In genomic region chr1:107250169-107250568, GRCh38 we compare ENCODE assay signal across 16 cellular contexts.
DNase-seq lines count a peak whose midpoint lies in the region; ATAC-seq and TF ChIP-seq lines count a peak whose summit lies in the region.
"Had no signal": no experiment of that assay in that cellular context is flagged by ENCODE, and none has a peak within 500 bp of the region (broad histone marks: within the 10 kb centered on the region; RNA-seq: fewer than 3 reads in every experiment).

No MANE protein-coding gene starts in this region.

- no peaks in the 10 kb centered on the region for H3K36me3 ChIP-seq in ascending aorta
- H3K36me3 ChIP-seq: right lobe of liver had no signal

- TF ChIP-seq CTCF in CD14-positive monocyte (IDR thresholded peaks at IDR 0.05) (no peak), ascending aorta (IDR thresholded peaks at IDR 0.05) (no peak)

- no peaks in the 10 kb centered on the region for H3K9me3 ChIP-seq in ascending aorta
- H3K9me3 ChIP-seq: right lobe of liver had no signal

- H3K4me3 ChIP-seq in ascending aorta = no peak overlapping the region
- H3K4me3 ChIP-seq: coronary artery, right lobe of liver had no signal

- H3K36me3 Mint-ChIP-seq in CD14-positive monocyte = no peaks in the 10 kb centered on the region
- H3K36me3 Mint-ChIP-seq: activated naive CD8-positive, alpha-beta T cell treated with anti-CD3 and anti-CD28 coated beads for 36 hours had no signal

- no peak overlapping the region for H3K27ac ChIP-seq in ascending aorta
- H3K27ac ChIP-seq: coronary artery, right lobe of liver had no signal

- H3K4me1 ChIP-seq in ascending aorta = no peaks in the 10 kb centered on the region
- H3K4me1 ChIP-seq: right lobe of liver had no signal

- H3K27ac Mint-ChIP-seq in CD14-positive monocyte = no peak overlapping the region
- H3K27ac Mint-ChIP-seq: activated naive CD8-positive, alpha-beta T cell treated with anti-CD3 and anti-CD28 coated beads for 36 hours; nephron had no signal

- no peak overlapping the region for H3K4me3 Mint-ChIP-seq in CD14-positive monocyte
- H3K4me3 Mint-ChIP-seq: activated naive CD8-positive, alpha-beta T cell treated with anti-CD3 and anti-CD28 coated beads for 36 hours; nephron had no signal

- peaks cover 0 to 5% (median 0%) of the 10 kb centered on the region in 7 donors for H3K9me3 Mint-ChIP-seq in CD14-positive monocyte
- H3K9me3 Mint-ChIP-seq: activated naive CD8-positive, alpha-beta T cell treated with anti-CD3 and anti-CD28 coated beads for 36 hours; nephron had no signal

- H3K27me3 Mint-ChIP-seq in CD14-positive monocyte (ENCODE audit: low read depth in 3 of 3) = no peaks in the 10 kb centered on the region
- H3K27me3 Mint-ChIP-seq: activated naive CD8-positive, alpha-beta T cell treated with anti-CD3 and anti-CD28 coated beads for 36 hours had no signal

- peak; percentile 66 for DNase-seq in Daoy (ENCODE audit: low read depth)
- DNase-seq in NCI-H748 (lab: John Stamatoyannopoulos, UW; ENCODE audit: unreplicated experiment) = peak; percentile 85
- DNase-seq in iris pigment epithelial cell (ENCODE audit: low read depth) = peak; percentile 17
- DNase-seq in CD14-positive monocyte (ENCODE audit: low spot score) = no peak
- DNase-seq in NK-92 (lab: John Stamatoyannopoulos, UW; ENCODE audit: unreplicated experiment) = no peak
- no peak for DNase-seq in NCI-H526 treated with DMSO at 0.1 percent for 48 hours (lab: John Stamatoyannopoulos, UW)
- DNase-seq in ascending aorta (ENCODE audit: low spot score in 2 of 2) = no peak
- DNase-seq: activated CD8-positive, alpha-beta memory T cell treated with anti-CD3 and anti-CD28 coated beads, Interleukin-2, amount 50 U/mL, for 4 hours; activated naive CD8-positive, alpha-beta T cell treated with anti-CD3 and anti-CD28 coated beads for 36 hours; kidney glomerular epithelial cell; NCI-H1930; right lobe of liver had no signal

- ATAC-seq in HG03460 (IDR thresholded peaks at IDR 0.05; ENCODE audit: unreplicated experiment) = peak; percentile 44
- ATAC-seq: right lobe of liver, Right ventricle myocardium inferior had no signal

- H3K27me3 ChIP-seq in ascending aorta = no peaks in the 10 kb centered on the region
- H3K27me3 ChIP-seq: right lobe of liver had no signal

- intact Hi-C loops in CD14-positive monocyte (cut with micrococcal nuclease) (no loop called here), ascending aorta (cut with DNase I) (no loop called here)

- H3K4me1 Mint-ChIP-seq in CD14-positive monocyte = no peaks in the 10 kb centered on the region

Comparison
In these comparisons a context has a peak if more than half of its experiments do, and no peak if none do; other contexts are left out.
1. DNase-seq: peak in Daoy (single experiment), NCI-H748 (single experiment) and iris pigment epithelial cell (single experiment); none in CD14-positive monocyte (single experiment), NK-92 (single experiment), NCI-H526 treated with DMSO at 0.1 percent for 48 hours (single experiment) and ascending aorta (0 of 2).